11 cellular contexts compared by ENCODE assay signal in the genomic region with DNA sequence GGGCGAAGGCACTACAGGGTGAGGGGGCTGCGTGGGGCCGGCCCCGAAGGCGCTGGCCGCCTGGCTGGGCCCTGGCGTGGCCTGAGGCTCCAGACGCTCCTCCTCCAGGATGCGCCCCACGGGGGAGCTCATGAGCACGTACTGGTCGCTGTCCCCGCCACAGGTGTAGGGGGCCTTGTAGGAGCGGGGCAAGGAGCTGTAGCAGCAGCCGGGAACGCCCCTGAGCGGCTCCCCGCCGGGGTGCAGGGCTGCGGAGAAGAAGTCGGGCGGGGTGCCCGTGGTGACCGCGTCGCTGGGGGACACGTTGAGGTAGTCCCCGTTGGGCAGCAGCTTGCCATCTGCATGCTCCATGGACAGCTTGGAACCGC. TPM values are rescaled to one million over a fixed set of nuclear protein-coding genes. Genes with fewer than 3 reads are reported as not detected.
DNase-seq lines count a peak whose midpoint lies in the region; TF ChIP-seq lines count a peak whose summit lies in the region.
"Had no signal": no experiment of that assay in that cellular context is flagged by ENCODE, and none has a peak within 500 bp of the region (broad histone marks: within the 10 kb centered on the region; RNA-seq: fewer than 3 reads in every experiment).

No MANE protein-coding gene starts in this region.

- H3K27ac ChIP-seq in SK-N-MC (peak overlapping the region; percentile 98), stomach smooth muscle (ENCODE audit: low read length) (no peak overlapping the region)

- no peaks in the 10 kb centered on the region for H3K9me3 Mint-ChIP-seq in Caco-2 (ENCODE audit: unreplicated experiment)
- H3K9me3 Mint-ChIP-seq: T-helper 1 cell treated with Interleukin-12 subunit alpha and Interleukin-12 subunit beta and Interleukin-4 antibody, amounts not matched to agents 30 μg/mL and 1 μg/mL, for 36 hours had no signal

- H3K4me1 Mint-ChIP-seq in Caco-2 (ENCODE audit: low read depth, unreplicated experiment), result peaks cover 9% of the 10 kb centered on the region

- H3K4me3 ChIP-seq in SK-N-MC, result peak overlapping the region; percentile 91
- peak overlapping the region; percentile 12 to 82 for H3K4me3 ChIP-seq in stomach smooth muscle (ENCODE audit: low read length in 2 of 2)
- no peak overlapping the region for H3K4me3 ChIP-seq in Caco-2 (ENCODE audit: low read depth, low read length)
- H3K4me3 ChIP-seq: HAP-1 had no signal

- in situ Hi-C loops in GM13976 (cut with MboI; ENCODE audit: low sequenced_read_pairs, unreplicated experiment), result no loop called here

- no peak overlapping the region for H3K27ac Mint-ChIP-seq in Caco-2 (ENCODE audit: unreplicated experiment)
- H3K27ac Mint-ChIP-seq: T-helper 1 cell treated with Interleukin-12 subunit alpha and Interleukin-12 subunit beta and Interleukin-4 antibody, amounts not matched to agents 30 μg/mL and 1 μg/mL, for 36 hours had no signal

- no TSS peak for BruUV-seq in Caco-2 (replicated peaks; lab: Mats Ljungman, UMichigan)

- POLR2A ChIA-PET in Caco-2 (lab: Charles Lee), result no interaction called here

- peaks cover 4% of the 10 kb centered on the region for H3K27me3 Mint-ChIP-seq in Caco-2 (ENCODE audit: insufficient read depth, unreplicated experiment)

- H3K4me3 Mint-ChIP-seq in Caco-2 (ENCODE audit: unreplicated experiment), result no peak overlapping the region

- CTCF ChIA-PET in Caco-2 (lab: Charles Lee), result no interaction called here

- intact Hi-C loops in Caco-2 (cut with micrococcal nuclease; ENCODE audit: unreplicated experiment), result loop anchor here (10.0 kb wide), 1 partner anchor 509 kb away; no protein-coding TSS in a partner anchor

- no peak for TF ChIP-seq CTCF in Caco-2 (IDR thresholded peaks at IDR 0.05; ENCODE audit: insufficient read depth in 1 of 2, low read depth in 1 of 2, low read length in 1 of 2, severe bottlenecking in 1 of 2, unreplicated experiment in 1 of 2)
- TF ChIP-seq CTCF in GM13976 (IDR thresholded peaks at IDR 0.05; ENCODE audit: borderline replicate concordance, control extremely low read depth, extremely low read depth, insufficient read depth, missing control alignments), result no peak

- H3K4me1 ChIP-seq in stomach smooth muscle (ENCODE audit: control insufficient read depth, insufficient read depth, low read length), result peaks cover 53% of the 10 kb centered on the region
- peaks cover 4% of the 10 kb centered on the region; the same call in 1 of the 2 replicates for H3K4me1 ChIP-seq in Caco-2

- H3K9ac ChIP-seq in SK-N-MC (ENCODE audit: insufficient read length) (peak overlapping the region; percentile 99), stomach smooth muscle (ENCODE audit: low read length in 2 of 2) (no peak overlapping the region)

- peaks cover 6% of the 10 kb centered on the region for H3K36me3 Mint-ChIP-seq in Caco-2 (ENCODE audit: insufficient read depth, unreplicated experiment)

- DNase-seq in SKM-1 treated with dmso at 0.1 percent for 144 hours (lab: John Stamatoyannopoulos, UW; ENCODE audit: unreplicated experiment) (peak; percentile 14), SKM-1 (lab: John Stamatoyannopoulos, UW; ENCODE audit: unreplicated experiment) (no peak), SK-N-MC (ENCODE audit: low read depth, low spot score) (no peak), fibroblast of gingiva (ENCODE audit: low read depth) (peak; percentile 45), Caco-2 (no peak), GM13976 (ENCODE audit: low spot score) (no peak), A172 (ENCODE audit: low spot score) (no peak)
- DNase-seq: kidney glomerular epithelial cell had no signal

- no peaks in the 10 kb centered on the region for H3K9me3 ChIP-seq in SK-N-MC (ENCODE audit: low read depth, low read length)
- H3K9me3 ChIP-seq in stomach smooth muscle (ENCODE audit: control insufficient read depth in 2 of 2, low read length in 2 of 2), result no peaks in the 10 kb centered on the region
- H3K9me3 ChIP-seq in Caco-2, result no peaks in the 10 kb centered on the region
- H3K9me3 ChIP-seq: HAP-1 had no signal

- peaks cover 66% of the 10 kb centered on the region for H3K36me3 ChIP-seq in SK-N-MC (ENCODE audit: insufficient read depth, low read length)
- peaks cover 0 to 2% of the 10 kb centered on the region in 2 donors for H3K36me3 ChIP-seq in stomach smooth muscle (ENCODE audit: control insufficient read depth in 2 of 2, insufficient read depth in 2 of 2, low read length in 2 of 2)
- H3K36me3 ChIP-seq in Caco-2 (ENCODE audit: control insufficient read depth, insufficient read depth, low read length), result no peaks in the 10 kb centered on the region
- H3K36me3 ChIP-seq: HAP-1 had no signal

- H3K27me3 ChIP-seq in stomach smooth muscle (ENCODE audit: control insufficient read depth in 1 of 2, insufficient read depth in 2 of 2, low read length in 2 of 2), result no peaks in the 10 kb centered on the region
- H3K27me3 ChIP-seq in Caco-2 (replicated peaks; ENCODE audit: control insufficient read depth, insufficient read depth, low read length), result no peaks in the 10 kb centered on the region

RNA-seq across cellular contexts. Expression of gene IRS2, which starts 3.0 kb away (rescaled TPM):
- 5.4 and 5.5 TPM in 2 replicates for total RNA-seq in Caco-2 (2022)
- 1.4 and 2.3 TPM in 2 replicates for total RNA-seq in A172 (2014; rRNA removed; shearing (Covaris generic))

Comparison
In these comparisons a context has a peak if more than half of its experiments do, and no peak if none do; other contexts are left out.
1. DNase-seq: peak in SKM-1 treated with dmso at 0.1 percent for 144 hours (single experiment) and fibroblast of gingiva (single experiment); none in SKM-1 (single experiment), SK-N-MC (single experiment), Caco-2 (0 of 2), GM13976 (single experiment) and A172 (single experiment).